ENCODE assay signal across 1 cellular context in the genomic region with DNA sequence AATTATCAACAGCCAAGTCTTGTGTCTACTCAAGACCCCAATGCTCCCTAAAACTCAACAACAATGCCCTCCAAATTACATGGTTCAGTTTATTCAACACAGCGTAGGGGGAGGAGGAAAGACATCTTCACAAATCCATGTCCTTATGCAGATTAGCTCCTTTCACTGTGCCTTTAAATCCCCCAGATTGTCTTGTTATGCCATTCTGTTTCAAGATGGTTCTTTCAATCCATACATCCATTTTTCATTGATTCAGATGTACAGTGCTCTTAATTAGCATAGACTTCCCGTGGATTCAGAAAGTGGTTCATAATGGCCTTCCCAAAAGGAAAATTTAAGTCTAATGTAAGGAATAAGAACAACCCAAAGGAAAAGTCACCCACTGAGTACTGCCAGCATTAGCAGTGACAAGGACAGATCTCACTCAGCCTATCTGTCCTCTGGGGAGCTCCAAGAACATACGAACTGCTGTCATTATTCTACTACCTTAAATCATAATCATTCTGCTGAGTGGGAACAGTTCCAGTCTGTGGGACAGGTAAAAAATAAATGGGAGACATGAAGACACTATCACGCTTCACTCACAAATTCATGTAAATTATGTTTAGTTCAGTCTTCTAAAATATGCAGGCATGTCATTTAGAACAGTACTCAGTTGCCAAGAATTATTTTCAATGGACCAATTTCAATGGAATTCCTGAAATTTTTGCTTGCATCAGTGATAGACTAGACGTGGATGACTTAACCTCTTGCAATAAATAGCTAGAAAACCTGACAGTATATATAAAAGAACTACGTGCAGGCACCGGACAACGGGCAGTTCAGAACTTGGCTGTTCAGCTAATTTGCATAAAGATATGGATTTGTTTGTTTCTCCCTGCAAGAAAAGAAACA.
TF ChIP-seq lines count a peak whose summit lies in the region.

No MANE protein-coding gene starts in this region.

TF ChIP-seq in H1, 55 proteins besides CTCF, POLR2A, EP300 and RAD21 (continued from another document):
- TF ChIP-seq KDM5A (IDR thresholded peaks at IDR 0.05; ENCODE audit: low read length) = no peak
- TF ChIP-seq CHD1 (IDR thresholded peaks at IDR 0.05; ENCODE audit: low read depth, low read length) = no peak
- TF ChIP-seq SRF (IDR thresholded peaks at IDR 0.05; ENCODE audit: low read depth, low read length) = no peak
- TF ChIP-seq SIN3A (conservative IDR thresholded peaks at IDR 0.05 in 1 of 2, IDR thresholded peaks at IDR 0.05 in 1 of 2; ENCODE audit: low read depth in 1 of 2, low read length in 2 of 2) = no peak
